17 cellular contexts compared by ENCODE assay signal in genomic region chr1:199854681-199855321, GRCh38.
DNase-seq lines count a peak whose midpoint lies in the region; ATAC-seq and TF ChIP-seq lines count a peak whose summit lies in the region.
"Had no signal": no experiment of that assay in that cellular context is flagged by ENCODE, and none has a peak within 500 bp of the region (broad histone marks: within the 10 kb centered on the region; RNA-seq: fewer than 3 reads in every experiment).

No MANE protein-coding gene starts in this region.

- H3K9me3 Mint-ChIP-seq in progenitor cell of endocrine pancreas (ENCODE audit: low read depth): peaks cover 3% of the 10 kb centered on the region
- H3K9me3 Mint-ChIP-seq: CD4-positive, alpha-beta T cell; GM23338 had no signal

- DNase-seq in ELR (ENCODE audit: low read depth): peak; percentile 61
- DNase-seq in LHCN-M2 (ENCODE audit: low read depth): peak; percentile 23
- DNase-seq in brain microvascular endothelial cell: no peak
- peak; percentile 32 for DNase-seq in kidney tubule cell (ENCODE audit: low spot score)
- DNase-seq in progenitor cell of endocrine pancreas (ENCODE audit: low spot score, unreplicated experiment): no peak
- DNase-seq in NOMO-1 (lab: John Stamatoyannopoulos, UW; ENCODE audit: unreplicated experiment in 2 of 2): no peak
- DNase-seq in GM10266 (ENCODE audit: extremely low spot score): no peak
- DNase-seq: BE2C; CD4-positive, alpha-beta T cell; DMS53; Karpas-422; NCI-H1105 treated with DMSO at 0.1 percent for 48 hours; NCI-H187; NCI-H446; NCI-H69 had no signal

- no peak overlapping the region for H3K4me3 ChIP-seq in brain microvascular endothelial cell (ENCODE audit: low read depth, low read length)
- H3K4me3 ChIP-seq: GM23338 had no signal

- no peaks in the 10 kb centered on the region for H3K36me3 Mint-ChIP-seq in progenitor cell of endocrine pancreas (ENCODE audit: insufficient read depth)

- no peak overlapping the region for H3K4me3 Mint-ChIP-seq in progenitor cell of endocrine pancreas (ENCODE audit: low read depth)
- H3K4me3 Mint-ChIP-seq: CD4-positive, alpha-beta T cell; GM23338 had no signal

- no peak for ATAC-seq in HG03469 (IDR thresholded peaks at IDR 0.05; ENCODE audit: unreplicated experiment)
- ATAC-seq: GM23338 had no signal

- H3K27ac Mint-ChIP-seq in progenitor cell of endocrine pancreas: no peak overlapping the region
- H3K27ac Mint-ChIP-seq: CD4-positive, alpha-beta T cell had no signal

- TF ChIP-seq CTCF in brain microvascular endothelial cell (IDR thresholded peaks at IDR 0.05; ENCODE audit: low read depth, low read length, missing control alignments) (no peak), progenitor cell of endocrine pancreas (IDR thresholded peaks at IDR 0.05; ENCODE audit: unreplicated experiment) (no peak), GM10266 (IDR thresholded peaks at IDR 0.05; ENCODE audit: control insufficient read depth, insufficient read depth, low read depth, missing control alignments) (no peak)

- no peaks in the 10 kb centered on the region for H3K36me3 ChIP-seq in brain microvascular endothelial cell (replicated peaks)
- H3K36me3 ChIP-seq: BE2C had no signal

- H3K27ac ChIP-seq in brain microvascular endothelial cell: peak overlapping the region; percentile 72

- H3K4me1 Mint-ChIP-seq in progenitor cell of endocrine pancreas (ENCODE audit: low read depth): peaks cover 8% of the 10 kb centered on the region

- no peaks in the 10 kb centered on the region for H3K27me3 ChIP-seq in brain microvascular endothelial cell (replicated peaks)

- in situ Hi-C loops in brain microvascular endothelial cell (cut with HindIII; ENCODE audit: low pct_ligation_motif_present, low sequenced_read_pairs): no loop called here

- no peaks in the 10 kb centered on the region for H3K27me3 Mint-ChIP-seq in progenitor cell of endocrine pancreas
- H3K27me3 Mint-ChIP-seq: CD4-positive, alpha-beta T cell had no signal

Comparison
In these comparisons a context has a peak if more than half of its experiments do, and no peak if none do; other contexts are left out.
1. DNase-seq: peak in ELR (single experiment), LHCN-M2 (single experiment) and kidney tubule cell (single experiment); none in brain microvascular endothelial cell (single experiment), progenitor cell of endocrine pancreas (single experiment), NOMO-1 (0 of 2) and GM10266 (single experiment).